In genomic region chr5:154646841-154647759, GRCh38 we compare ENCODE assay signal across 1 cellular context.
TF ChIP-seq lines count a peak whose summit lies in the region.

No MANE protein-coding gene starts in this region.

TF ChIP-seq in HepG2, 621 proteins besides CTCF, POLR2A, EP300 and RAD21 (continued from another document):
- TF ChIP-seq ZNF343 (CRISPR knock-in tag; IDR thresholded peaks at IDR 0.05) (0 out of 2 replicates have a peak, but pooled peaks have one; percentile 29), MBNL3 (CRISPR knock-in tag; conservative IDR thresholded peaks at IDR 0.05) (no peak), ZFX (CRISPR knock-in tag; IDR thresholded peaks at IDR 0.05; ENCODE audit: low read depth) (peak; percentile 26; the same call in 1 of the 2 replicates), ZNF678 (CRISPR knock-in tag; IDR thresholded peaks at IDR 0.05) (no peak), ERF (CRISPR knock-in tag; IDR thresholded peaks at IDR 0.05) (peak; percentile 68; the same call in 1 of the 2 replicates), NR2F2 (IDR thresholded peaks at IDR 0.05; ENCODE audit: borderline replicate concordance, low read depth) (0 out of 2 replicates have a peak, but pooled peaks have one; percentile 36), DMTF1 (CRISPR knock-in tag; IDR thresholded peaks at IDR 0.05) (no peak), ATF6 (CRISPR knock-in tag; conservative IDR thresholded peaks at IDR 0.05) (no peak), KDM5A (IDR thresholded peaks at IDR 0.05; ENCODE audit: borderline replicate concordance, low read length) (no peak), ARNT2 (CRISPR knock-in tag; IDR thresholded peaks at IDR 0.05; ENCODE audit: low read depth) (peak; percentile 21; the same call in 1 of the 2 replicates), GABPA (IDR thresholded peaks at IDR 0.05; ENCODE audit: low read depth, low read length) (peak; percentile 9; the same call in 1 of the 2 replicates), GABPA (CRISPR knock-in tag; IDR thresholded peaks at IDR 0.05; ENCODE audit: low read depth) (peak; percentile 58; the same call in 1 of the 2 replicates), ZNF7 (CRISPR knock-in tag; IDR thresholded peaks at IDR 0.05) (no peak), ATF7-NPFF (CRISPR knock-in tag; IDR thresholded peaks at IDR 0.05; ENCODE audit: low read depth) (peak; percentile 47; the same call in 1 of the 2 replicates), CC2D1A (CRISPR knock-in tag; IDR thresholded peaks at IDR 0.05) (no peak), ISX (CRISPR knock-in tag; conservative IDR thresholded peaks at IDR 0.05) (no peak), ZNF496 (CRISPR knock-in tag; IDR thresholded peaks at IDR 0.05; ENCODE audit: insufficient replicate concordance) (no peak), TRIM22 (IDR thresholded peaks at IDR 0.05) (no peak), ZFP90 (CRISPR knock-in tag; IDR thresholded peaks at IDR 0.05; ENCODE audit: borderline replicate concordance) (no peak), MIXL1 (CRISPR knock-in tag; IDR thresholded peaks at IDR 0.05) (no peak), HNRNPLL (IDR thresholded peaks at IDR 0.05; ENCODE audit: low read depth, low read length, poor library complexity, severe bottlenecking) (peak; percentile 68), HOXD1 (CRISPR knock-in tag; IDR thresholded peaks at IDR 0.05) (no peak), ZNF652 (CRISPR knock-in tag; IDR thresholded peaks at IDR 0.05; ENCODE audit: borderline replicate concordance, low read depth) (no peak), MEIS2 (CRISPR knock-in tag; IDR thresholded peaks at IDR 0.05) (no peak; the same call in 1 of the 2 replicates), JUN (CRISPR knock-in tag; IDR thresholded peaks at IDR 0.05) (peak; percentile 84; the same call in 1 of the 2 replicates), ZKSCAN5 (CRISPR knock-in tag; IDR thresholded peaks at IDR 0.05) (no peak), MXI1 (IDR thresholded peaks at IDR 0.05; ENCODE audit: borderline replicate concordance, low read depth, low read length) (peak; percentile 19; the same call in 1 of the 3 replicates), ZNF263 (CRISPR knock-in tag; IDR thresholded peaks at IDR 0.05) (peak; percentile 55; the same call in 1 of the 2 replicates), ZNF143 (CRISPR knock-in tag; IDR thresholded peaks at IDR 0.05) (peak; percentile 73), ZNF724P (CRISPR knock-in tag; IDR thresholded peaks at IDR 0.05; ENCODE audit: borderline replicate concordance) (peak; percentile 49; the same call in 1 of the 2 replicates), ZC3H13 (CRISPR knock-in tag; IDR thresholded peaks at IDR 0.05) (no peak), CHCHD3 (CRISPR knock-in tag; IDR thresholded peaks at IDR 0.05) (peak; percentile 81; the same call in 1 of the 2 replicates), ZNF33B (CRISPR knock-in tag; IDR thresholded peaks at IDR 0.05) (peak; percentile 74; the same call in 1 of the 2 replicates), KMT2A (CRISPR knock-in tag; IDR thresholded peaks at IDR 0.05) (peak; percentile 87), ZFY (CRISPR knock-in tag; IDR thresholded peaks at IDR 0.05) (peak; percentile 49; the same call in 1 of the 2 replicates), NFYC (CRISPR knock-in tag; IDR thresholded peaks at IDR 0.05) (no peak), GMEB1 (CRISPR knock-in tag; IDR thresholded peaks at IDR 0.05; ENCODE audit: borderline replicate concordance) (0 out of 2 replicates have a peak, but pooled peaks have one; percentile 22), ZBTB38 (CRISPR knock-in tag; IDR thresholded peaks at IDR 0.05) (peak; percentile 81; the same call in 1 of the 2 replicates)
- TF ChIP-seq, protein P1, sequence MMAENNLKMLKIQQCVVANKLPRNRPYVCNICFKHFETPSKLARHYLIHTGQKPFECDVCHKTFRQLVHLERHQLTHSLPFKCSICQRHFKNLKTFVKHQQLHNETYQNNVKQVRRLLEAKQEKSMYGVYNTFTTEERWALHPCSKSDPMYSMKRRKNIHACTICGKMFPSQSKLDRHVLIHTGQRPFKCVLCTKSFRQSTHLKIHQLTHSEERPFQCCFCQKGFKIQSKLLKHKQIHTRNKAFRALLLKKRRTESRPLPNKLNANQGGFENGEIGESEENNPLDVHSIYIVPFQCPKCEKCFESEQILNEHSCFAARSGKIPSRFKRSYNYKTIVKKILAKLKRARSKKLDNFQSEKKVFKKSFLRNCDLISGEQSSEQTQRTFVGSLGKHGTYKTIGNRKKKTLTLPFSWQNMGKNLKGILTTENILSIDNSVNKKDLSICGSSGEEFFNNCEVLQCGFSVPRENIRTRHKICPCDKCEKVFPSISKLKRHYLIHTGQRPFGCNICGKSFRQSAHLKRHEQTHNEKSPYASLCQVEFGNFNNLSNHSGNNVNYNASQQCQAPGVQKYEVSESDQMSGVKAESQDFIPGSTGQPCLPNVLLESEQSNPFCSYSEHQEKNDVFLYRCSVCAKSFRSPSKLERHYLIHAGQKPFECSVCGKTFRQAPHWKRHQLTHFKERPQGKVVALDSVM (CRISPR knock-in tag; IDR thresholded peaks at IDR 0.05), result peak; percentile 44; the same call in 1 of the 2 replicates
- TF ChIP-seq, protein P2, sequence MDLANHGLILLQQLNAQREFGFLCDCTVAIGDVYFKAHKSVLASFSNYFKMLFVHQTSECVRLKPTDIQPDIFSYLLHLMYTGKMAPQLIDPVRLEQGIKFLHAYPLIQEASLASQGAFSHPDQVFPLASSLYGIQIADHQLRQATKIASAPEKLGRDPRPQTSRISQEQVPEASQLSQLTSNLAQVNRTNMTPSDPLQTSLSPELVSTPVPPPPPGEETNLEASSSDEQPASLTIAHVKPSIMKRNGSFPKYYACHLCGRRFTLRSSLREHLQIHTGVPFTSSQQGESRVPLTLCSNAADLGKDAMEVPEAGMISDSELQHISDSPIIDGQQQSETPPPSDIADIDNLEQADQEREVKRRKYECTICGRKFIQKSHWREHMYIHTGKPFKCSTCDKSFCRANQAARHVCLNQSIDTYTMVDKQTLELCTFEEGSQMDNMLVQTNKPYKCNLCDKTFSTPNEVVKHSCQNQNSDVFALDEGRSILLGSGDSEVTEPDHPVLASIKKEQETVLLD (CRISPR knock-in tag; IDR thresholded peaks at IDR 0.05; ENCODE audit: low read depth), result no peak
- TF ChIP-seq, protein P3, sequence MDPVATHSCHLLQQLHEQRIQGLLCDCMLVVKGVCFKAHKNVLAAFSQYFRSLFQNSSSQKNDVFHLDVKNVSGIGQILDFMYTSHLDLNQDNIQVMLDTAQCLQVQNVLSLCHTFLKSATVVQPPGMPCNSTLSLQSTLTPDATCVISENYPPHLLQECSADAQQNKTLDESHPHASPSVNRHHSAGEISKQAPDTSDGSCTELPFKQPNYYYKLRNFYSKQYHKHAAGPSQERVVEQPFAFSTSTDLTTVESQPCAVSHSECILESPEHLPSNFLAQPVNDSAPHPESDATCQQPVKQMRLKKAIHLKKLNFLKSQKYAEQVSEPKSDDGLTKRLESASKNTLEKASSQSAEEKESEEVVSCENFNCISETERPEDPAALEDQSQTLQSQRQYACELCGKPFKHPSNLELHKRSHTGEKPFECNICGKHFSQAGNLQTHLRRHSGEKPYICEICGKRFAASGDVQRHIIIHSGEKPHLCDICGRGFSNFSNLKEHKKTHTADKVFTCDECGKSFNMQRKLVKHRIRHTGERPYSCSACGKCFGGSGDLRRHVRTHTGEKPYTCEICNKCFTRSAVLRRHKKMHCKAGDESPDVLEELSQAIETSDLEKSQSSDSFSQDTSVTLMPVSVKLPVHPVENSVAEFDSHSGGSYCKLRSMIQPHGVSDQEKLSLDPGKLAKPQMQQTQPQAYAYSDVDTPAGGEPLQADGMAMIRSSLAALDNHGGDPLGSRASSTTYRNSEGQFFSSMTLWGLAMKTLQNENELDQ (CRISPR knock-in tag; IDR thresholded peaks at IDR 0.05; ENCODE audit: borderline replicate concordance), result no peak
- TF ChIP-seq, protein P4, sequence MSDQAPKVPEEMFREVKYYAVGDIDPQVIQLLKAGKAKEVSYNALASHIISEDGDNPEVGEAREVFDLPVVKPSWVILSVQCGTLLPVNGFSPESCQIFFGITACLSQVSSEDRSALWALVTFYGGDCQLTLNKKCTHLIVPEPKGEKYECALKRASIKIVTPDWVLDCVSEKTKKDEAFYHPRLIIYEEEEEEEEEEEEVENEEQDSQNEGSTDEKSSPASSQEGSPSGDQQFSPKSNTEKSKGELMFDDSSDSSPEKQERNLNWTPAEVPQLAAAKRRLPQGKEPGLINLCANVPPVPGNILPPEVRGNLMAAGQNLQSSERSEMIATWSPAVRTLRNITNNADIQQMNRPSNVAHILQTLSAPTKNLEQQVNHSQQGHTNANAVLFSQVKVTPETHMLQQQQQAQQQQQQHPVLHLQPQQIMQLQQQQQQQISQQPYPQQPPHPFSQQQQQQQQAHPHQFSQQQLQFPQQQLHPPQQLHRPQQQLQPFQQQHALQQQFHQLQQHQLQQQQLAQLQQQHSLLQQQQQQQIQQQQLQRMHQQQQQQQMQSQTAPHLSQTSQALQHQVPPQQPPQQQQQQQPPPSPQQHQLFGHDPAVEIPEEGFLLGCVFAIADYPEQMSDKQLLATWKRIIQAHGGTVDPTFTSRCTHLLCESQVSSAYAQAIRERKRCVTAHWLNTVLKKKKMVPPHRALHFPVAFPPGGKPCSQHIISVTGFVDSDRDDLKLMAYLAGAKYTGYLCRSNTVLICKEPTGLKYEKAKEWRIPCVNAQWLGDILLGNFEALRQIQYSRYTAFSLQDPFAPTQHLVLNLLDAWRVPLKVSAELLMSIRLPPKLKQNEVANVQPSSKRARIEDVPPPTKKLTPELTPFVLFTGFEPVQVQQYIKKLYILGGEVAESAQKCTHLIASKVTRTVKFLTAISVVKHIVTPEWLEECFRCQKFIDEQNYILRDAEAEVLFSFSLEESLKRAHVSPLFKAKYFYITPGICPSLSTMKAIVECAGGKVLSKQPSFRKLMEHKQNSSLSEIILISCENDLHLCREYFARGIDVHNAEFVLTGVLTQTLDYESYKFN (CRISPR knock-in tag; conservative IDR thresholded peaks at IDR 0.05), result peak; percentile 80
- TF ChIP-seq, protein P5, sequence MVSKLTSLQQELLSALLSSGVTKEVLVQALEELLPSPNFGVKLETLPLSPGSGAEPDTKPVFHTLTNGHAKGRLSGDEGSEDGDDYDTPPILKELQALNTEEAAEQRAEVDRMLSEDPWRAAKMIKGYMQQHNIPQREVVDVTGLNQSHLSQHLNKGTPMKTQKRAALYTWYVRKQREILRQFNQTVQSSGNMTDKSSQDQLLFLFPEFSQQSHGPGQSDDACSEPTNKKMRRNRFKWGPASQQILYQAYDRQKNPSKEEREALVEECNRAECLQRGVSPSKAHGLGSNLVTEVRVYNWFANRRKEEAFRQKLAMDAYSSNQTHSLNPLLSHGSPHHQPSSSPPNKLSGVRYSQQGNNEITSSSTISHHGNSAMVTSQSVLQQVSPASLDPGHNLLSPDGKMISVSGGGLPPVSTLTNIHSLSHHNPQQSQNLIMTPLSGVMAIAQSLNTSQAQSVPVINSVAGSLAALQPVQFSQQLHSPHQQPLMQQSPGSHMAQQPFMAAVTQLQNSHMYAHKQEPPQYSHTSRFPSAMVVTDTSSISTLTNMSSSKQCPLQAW (CRISPR knock-in tag; IDR thresholded peaks at IDR 0.05), result peak; percentile 28; the same call in 1 of the 2 replicates
TF ChIP-seq in HepG2: peak in this region for 202.
